In the genomic region with DNA sequence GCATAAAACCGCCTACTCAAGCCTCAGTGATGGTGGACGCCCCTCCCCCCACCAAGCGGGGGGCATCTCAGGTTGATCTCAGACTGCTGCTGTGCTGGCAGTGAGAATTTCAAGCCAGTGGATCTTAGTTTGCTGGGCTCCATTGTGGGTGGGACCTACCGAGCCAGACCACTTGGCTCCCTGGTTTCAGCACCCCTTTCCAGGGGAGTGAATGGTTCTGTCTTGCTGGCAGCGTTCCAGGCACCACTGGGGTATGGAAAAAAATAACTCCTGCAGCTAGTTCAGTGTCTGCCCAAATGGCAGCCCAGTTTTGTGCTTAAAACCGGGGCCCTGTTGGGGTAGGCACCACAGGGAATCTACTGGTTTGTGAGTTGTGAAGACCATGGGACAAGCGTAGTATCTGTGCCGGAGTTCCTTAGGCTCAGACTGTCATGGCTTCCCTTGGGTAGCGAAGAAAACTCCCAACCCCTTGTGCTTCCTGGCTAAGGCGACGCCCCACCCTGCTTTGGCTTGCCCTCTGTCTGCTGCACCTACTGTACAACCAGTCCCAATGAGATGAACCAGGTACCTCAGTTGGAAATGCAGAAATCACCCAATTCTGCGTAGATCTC, we compare ENCODE assay signal across 23 cellular contexts.
DNase-seq lines count a peak whose midpoint lies in the region; ATAC-seq and TF ChIP-seq lines count a peak whose summit lies in the region.
"Had no signal": no experiment of that assay in that cellular context is flagged by ENCODE, and none has a peak within 500 bp of the region (broad histone marks: within the 10 kb centered on the region; RNA-seq: fewer than 3 reads in every experiment).

No MANE protein-coding gene starts in this region.

- no peak overlapping the region for H3K4me2 ChIP-seq in GM23338
- H3K4me2 ChIP-seq: BLaER1, KMS-11, PC-9 had no signal

- H3K79me2 ChIP-seq in GM23338 (replicated peaks; ENCODE audit: insufficient read depth), result no peaks in the 10 kb centered on the region

- DNase-seq in activated T-cell treated with anti-CD3 and anti-CD28 coated beads, Interleukin-2, amount 50 U/mL, for 1 hour, result peak; percentile 13
- DNase-seq in activated T-cell treated with anti-CD3 and anti-CD28 coated beads, Interleukin-2, amount 50 U/mL, for 72 hours, result no peak
- DNase-seq in GM23338 (ENCODE audit: low spot score), result no peak
- DNase-seq in RPMI8226, result peak; percentile 30
- DNase-seq in neural crest cell (ENCODE audit: low read depth, low spot score), result no peak
- DNase-seq in endodermal cell, result no peak
- no peak for DNase-seq in NCI-H2029 treated with DMSO at 0.1 percent for 48 hours (lab: John Stamatoyannopoulos, UW)
- DNase-seq: CD4-positive, CD25-positive, alpha-beta regulatory T cell; GM23248; H9; HFFc6; IMR-90; NCI-H1048; NCI-H1417; NCI-H187 treated with DMSO at 0.1 percent for 48 hours; NCI-H446; NCI-H524 treated with DMSO at 0.1 percent for 48 hours; NCI-H774; PC-9; Right ventricle myocardium superior had no signal

- 0 out of 2 replicates have a peak overlapping the region, but pooled peaks have one; percentile 32 for H2AFZ ChIP-seq in GM23338
- H2AFZ ChIP-seq: GM23248, PC-9 had no signal

- H3K4me3 ChIP-seq in GM23338 (no peak overlapping the region), endodermal cell (ENCODE audit: low read length) (no peak overlapping the region)
- H3K4me3 ChIP-seq: BLaER1, GM23248, PC-9, SJSA1 had no signal

- no peaks in the 10 kb centered on the region for H3K36me3 ChIP-seq in GM23338 (ENCODE audit: insufficient read depth)
- H3K36me3 ChIP-seq in endodermal cell (ENCODE audit: control insufficient read depth, insufficient read depth, low read length), result no peaks in the 10 kb centered on the region
- H3K36me3 ChIP-seq: BLaER1, SJSA1 had no signal

- TF ChIP-seq CTCF in GM23338 (conservative IDR thresholded peaks at IDR 0.05; ENCODE audit: low read depth in 2 of 2) (no peak), neural crest cell (conservative IDR thresholded peaks at IDR 0.05) (no peak), endodermal cell (conservative IDR thresholded peaks at IDR 0.05) (no peak)

- no peak for ATAC-seq in activated T-cell treated with anti-CD3 and anti-CD28 coated beads, Interleukin-2, amount 50 U/mL, for 72 hours (replicated peaks in 1 of 2)
- ATAC-seq in GM23338, result no peak

- 90 to 100% methylated on average over 5 to 12 of the region's 12 CpGs for WGBS in endodermal cell (ENCODE audit: insufficient coverage in 1 of 2, insufficient read length in 1 of 2), 2 experiments

- peaks cover 6 to 7% of the 10 kb centered on the region in 2 donors for H3K9me3 Mint-ChIP-seq in activated T-cell treated with anti-CD3 and anti-CD28 coated beads, Interleukin-2, amount 50 U/mL, for 72 hours
- H3K9me3 Mint-ChIP-seq in GM23338 (peaks cover 11% of the 10 kb centered on the region), neural crest cell (peaks cover 11% of the 10 kb centered on the region), endodermal cell (peaks cover 16% of the 10 kb centered on the region)

- H3K27me3 ChIP-seq in GM23338 (ENCODE audit: insufficient read depth) (no peaks in the 10 kb centered on the region), endodermal cell (ENCODE audit: control insufficient read depth, insufficient read depth, low read length, poor library complexity, severe bottlenecking) (no peaks in the 10 kb centered on the region)
- H3K27me3 ChIP-seq: BLaER1, SJSA1 had no signal

- H3K4me3 Mint-ChIP-seq in activated T-cell treated with anti-CD3 and anti-CD28 coated beads, Interleukin-2, amount 50 U/mL, for 72 hours, result no peak overlapping the region
- no peak overlapping the region for H3K4me3 Mint-ChIP-seq in GM23338
- no peak overlapping the region for H3K4me3 Mint-ChIP-seq in neural crest cell
- H3K4me3 Mint-ChIP-seq in endodermal cell, result no peak overlapping the region
- H3K4me3 Mint-ChIP-seq: CD4-positive, CD25-positive, alpha-beta regulatory T cell; H9; HFFc6 had no signal

- H3K27me3 Mint-ChIP-seq in activated T-cell treated with anti-CD3 and anti-CD28 coated beads, Interleukin-2, amount 50 U/mL, for 72 hours (ENCODE audit: low read depth), result no peaks in the 10 kb centered on the region
- peaks cover 1% of the 10 kb centered on the region for H3K27me3 Mint-ChIP-seq in GM23338 (ENCODE audit: insufficient read depth, low read depth, poor library complexity)
- H3K27me3 Mint-ChIP-seq in neural crest cell (ENCODE audit: low read depth), result no peaks in the 10 kb centered on the region
- H3K27me3 Mint-ChIP-seq in endodermal cell (ENCODE audit: insufficient read depth), result no peaks in the 10 kb centered on the region
- H3K27me3 Mint-ChIP-seq: CD4-positive, CD25-positive, alpha-beta regulatory T cell had no signal

- H3K27ac Mint-ChIP-seq in activated T-cell treated with anti-CD3 and anti-CD28 coated beads, Interleukin-2, amount 50 U/mL, for 72 hours, result no peak overlapping the region
- no peak overlapping the region for H3K27ac Mint-ChIP-seq in GM23338
- H3K27ac Mint-ChIP-seq in neural crest cell (ENCODE audit: unreplicated experiment), result peak overlapping the region; percentile 67
- no peak overlapping the region for H3K27ac Mint-ChIP-seq in endodermal cell
- H3K27ac Mint-ChIP-seq: CD4-positive, CD25-positive, alpha-beta regulatory T cell; H9; HFFc6 had no signal

- no peaks in the 10 kb centered on the region for H3K4me1 Mint-ChIP-seq in activated T-cell treated with anti-CD3 and anti-CD28 coated beads, Interleukin-2, amount 50 U/mL, for 72 hours (ENCODE audit: low read depth)
- H3K4me1 Mint-ChIP-seq in GM23338 (no peaks in the 10 kb centered on the region), neural crest cell (no peaks in the 10 kb centered on the region), endodermal cell (no peaks in the 10 kb centered on the region)
- H3K4me1 Mint-ChIP-seq: CD4-positive, CD25-positive, alpha-beta regulatory T cell; H9 had no signal

- H3K4me1 ChIP-seq in GM23338 (ENCODE audit: insufficient read depth), result no peaks in the 10 kb centered on the region
- H3K4me1 ChIP-seq in endodermal cell (ENCODE audit: control insufficient read depth, insufficient read depth, low read length), result no peaks in the 10 kb centered on the region
- H3K4me1 ChIP-seq: BLaER1, SJSA1 had no signal

- H3K36me3 Mint-ChIP-seq in activated T-cell treated with anti-CD3 and anti-CD28 coated beads, Interleukin-2, amount 50 U/mL, for 72 hours (ENCODE audit: insufficient read depth in 2 of 2), result no peaks in the 10 kb centered on the region
- H3K36me3 Mint-ChIP-seq in GM23338 (ENCODE audit: low read depth) (peaks cover 3% of the 10 kb centered on the region; the same call in 2 of the 3 replicates), neural crest cell (ENCODE audit: low read depth) (no peaks in the 10 kb centered on the region), endodermal cell (ENCODE audit: low read depth) (no peaks in the 10 kb centered on the region)
- H3K36me3 Mint-ChIP-seq: CD4-positive, CD25-positive, alpha-beta regulatory T cell had no signal

- no peak overlapping the region for H3K9ac ChIP-seq in endodermal cell (ENCODE audit: extremely low read depth, low read length, poor library complexity, severe bottlenecking)
- H3K9ac ChIP-seq: BLaER1, GM23248, KMS-11 had no signal

- H3K9me3 ChIP-seq in endodermal cell (ENCODE audit: control insufficient read depth, low read length), result no peaks in the 10 kb centered on the region
- H3K9me3 ChIP-seq: BLaER1, SJSA1 had no signal

- no peaks in the 10 kb centered on the region for H4K20me1 ChIP-seq in GM23338 (replicated peaks; ENCODE audit: insufficient read depth)
- H4K20me1 ChIP-seq: BLaER1 had no signal

- no peaks in the 10 kb centered on the region for H3F3A ChIP-seq in GM23338 (replicated peaks; ENCODE audit: low read depth)

- no peak overlapping the region for H3K27ac ChIP-seq in GM23338 (ENCODE audit: low read depth)
- no peak overlapping the region for H3K27ac ChIP-seq in endodermal cell (ENCODE audit: low read depth, low read length)
- H3K27ac ChIP-seq: BLaER1, GM23248, KMS-11, PC-9, SJSA1 had no signal

- no peaks in the 10 kb centered on the region for H3K9me2 ChIP-seq in GM23338 (ENCODE audit: insufficient read depth)

TF ChIP-seq in GM23338, 12 proteins besides CTCF, POLR2A, EP300 and RAD21 (continues in another document):
- no peak for TF ChIP-seq CREB1 (CRISPR knock-in tag; IDR thresholded peaks at IDR 0.05; ENCODE audit: low read depth)
- TF ChIP-seq JUNB (IDR thresholded peaks at IDR 0.05; ENCODE audit: unreplicated experiment), result no peak
- TF ChIP-seq, protein P1, sequence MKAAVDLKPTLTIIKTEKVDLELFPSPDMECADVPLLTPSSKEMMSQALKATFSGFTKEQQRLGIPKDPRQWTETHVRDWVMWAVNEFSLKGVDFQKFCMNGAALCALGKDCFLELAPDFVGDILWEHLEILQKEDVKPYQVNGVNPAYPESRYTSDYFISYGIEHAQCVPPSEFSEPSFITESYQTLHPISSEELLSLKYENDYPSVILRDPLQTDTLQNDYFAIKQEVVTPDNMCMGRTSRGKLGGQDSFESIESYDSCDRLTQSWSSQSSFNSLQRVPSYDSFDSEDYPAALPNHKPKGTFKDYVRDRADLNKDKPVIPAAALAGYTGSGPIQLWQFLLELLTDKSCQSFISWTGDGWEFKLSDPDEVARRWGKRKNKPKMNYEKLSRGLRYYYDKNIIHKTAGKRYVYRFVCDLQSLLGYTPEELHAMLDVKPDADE (IDR thresholded peaks at IDR 0.05), result no peak
- TF ChIP-seq ZNF114 (CRISPR knock-in tag; IDR thresholded peaks at IDR 0.05), result no peak
- TF ChIP-seq ZNF331 (CRISPR knock-in tag; IDR thresholded peaks at IDR 0.05; ENCODE audit: low read depth), result no peak

Comparison
In these comparisons a context has a peak if more than half of its experiments do, and no peak if none do; other contexts are left out.
1. DNase-seq: peak in activated T-cell treated with anti-CD3 and anti-CD28 coated beads, Interleukin-2, amount 50 U/mL, for 1 hour (single experiment) and RPMI8226 (single experiment); none in activated T-cell treated with anti-CD3 and anti-CD28 coated beads, Interleukin-2, amount 50 U/mL, for 72 hours (0 of 2), GM23338 (single experiment), neural crest cell (single experiment), endodermal cell (single experiment) and NCI-H2029 treated with DMSO at 0.1 percent for 48 hours (single experiment).